ENCODE assay signal across 9 cellular contexts in the genomic region with DNA sequence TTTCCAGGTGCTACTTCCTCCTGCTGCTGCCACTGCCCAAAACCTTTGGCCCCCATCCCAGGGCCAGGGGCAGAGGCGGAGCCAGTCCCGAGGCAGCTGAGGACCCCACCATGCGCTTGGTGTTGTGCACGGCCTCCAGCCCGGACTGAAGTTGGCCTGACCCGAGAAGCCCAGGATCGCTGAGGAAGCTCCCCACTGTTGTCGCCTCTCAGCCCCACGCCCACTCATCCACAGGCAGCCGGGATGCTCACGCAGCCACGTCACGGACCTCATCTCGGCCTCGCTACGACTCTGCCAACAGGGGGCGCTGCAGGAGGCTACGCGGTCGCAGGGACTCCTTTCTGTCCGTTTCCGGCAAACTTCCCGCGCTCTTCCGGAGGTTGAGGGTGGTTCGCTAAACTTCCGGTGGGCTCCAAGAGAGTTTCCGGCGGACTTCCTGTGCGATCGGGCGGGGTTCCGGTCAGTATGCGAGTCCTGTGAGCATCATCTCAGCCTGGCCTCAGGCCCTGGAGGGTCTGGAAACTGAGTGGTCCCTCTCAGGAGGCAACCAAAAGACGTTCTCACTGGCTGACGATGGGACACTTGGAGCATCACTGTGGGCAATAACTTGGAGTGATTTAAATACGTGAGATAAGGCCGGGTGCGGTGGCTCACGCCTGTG. TPM values are rescaled to one million over a fixed set of nuclear protein-coding genes. Genes with fewer than 3 reads are reported as not detected.
DNase-seq lines count a peak whose midpoint lies in the region; ATAC-seq and TF ChIP-seq lines count a peak whose summit lies in the region.
"Had no signal": no experiment of that assay in that cellular context is flagged by ENCODE, and none has a peak within 500 bp of the region (broad histone marks: within the 10 kb centered on the region; RNA-seq: fewer than 3 reads in every experiment).

No MANE protein-coding gene starts in this region.

- ATAC-seq in GM21526 (IDR thresholded peaks at IDR 0.05; ENCODE audit: low FRiP score, unreplicated experiment) = no peak
- ATAC-seq in HG02623 (IDR thresholded peaks at IDR 0.05; ENCODE audit: unreplicated experiment) = no peak

- POLR2A ChIA-PET in MCF 10A (lab: Yijun Ruan, JAX) = no interaction called here

- no peak overlapping the region for H3K23ac ChIP-seq in H9 (ENCODE audit: insufficient read length, low read depth, low read length)

- no peaks in the 10 kb centered on the region; the same call in 1 of the 2 replicates for H3K27me3 ChIP-seq in H9 (ENCODE audit: insufficient read depth, low read length)

- H2BK5ac ChIP-seq in H9 (ENCODE audit: insufficient read length, low read length) = no peak overlapping the region

- H3K36me3 Mint-ChIP-seq in H9 (ENCODE audit: insufficient read depth in 1 of 3, low read depth in 3 of 3) = no peaks in the 10 kb centered on the region
- H3K36me3 Mint-ChIP-seq in MCF 10A (ENCODE audit: insufficient read depth, unreplicated experiment) = no peaks in the 10 kb centered on the region
- H3K36me3 Mint-ChIP-seq: brain had no signal

- H2AK5ac ChIP-seq in H9 (ENCODE audit: insufficient read length, low read length) = no peak overlapping the region

- no peaks in the 10 kb centered on the region for H3K9me3 ChIP-seq in H9 (ENCODE audit: control insufficient read depth, low read depth, low read length)

- H2BK120ac ChIP-seq in H9 (ENCODE audit: low read depth, low read length, poor library complexity, severe bottlenecking) = no peak overlapping the region

- H3K4me2 ChIP-seq in H9 (ENCODE audit: insufficient read depth, insufficient read length, low read length) = no peak overlapping the region

- H3K18ac ChIP-seq in H9 (ENCODE audit: insufficient read length, low read depth, low read length) = peak overlapping the region; percentile 72

- H3K14ac ChIP-seq in H9 (ENCODE audit: insufficient read depth, low read length) = peak overlapping the region; percentile 26; the same call in 1 of the 2 replicates

- peaks cover 13% of the 10 kb centered on the region for H3K27me3 Mint-ChIP-seq in H9 (ENCODE audit: low read depth)
- no peaks in the 10 kb centered on the region for H3K27me3 Mint-ChIP-seq in MCF 10A (ENCODE audit: insufficient read depth, unreplicated experiment)

- no peaks in the 10 kb centered on the region for H3K23me2 ChIP-seq in H9 (ENCODE audit: insufficient read length, low read depth, low read length, poor library complexity, severe bottlenecking)

- H3K27ac Mint-ChIP-seq in H9 (peak overlapping the region in 1 of 3 experiments; percentile 31; a peak in 1 of 7 replicates), MCF 10A (ENCODE audit: low read depth, unreplicated experiment) (no peak overlapping the region)
- H3K27ac Mint-ChIP-seq: brain had no signal

- TF ChIP-seq CTCF in H9 (conservative IDR thresholded peaks at IDR 0.05) (peak; percentile 93), WI38 (IDR thresholded peaks at IDR 0.05; ENCODE audit: low read depth, low read length) (peak; percentile 21; the same call in 1 of the 2 replicates), MCF 10A (IDR thresholded peaks at IDR 0.05; ENCODE audit: unreplicated experiment) (peak; percentile 40)

- no peaks in the 10 kb centered on the region for H3K79me1 ChIP-seq in H9 (ENCODE audit: insufficient read depth, low read depth, low read length, poor library complexity, severe bottlenecking)

- CTCF ChIA-PET in MCF 10A (lab: Yijun Ruan, JAX) = interaction anchor here (0.7 kb wide), 1 partner anchor 12 kb away, joined by 3 read pairs; no protein-coding TSS in a partner anchor

- H4K20me1 ChIP-seq in H9 (ENCODE audit: control insufficient read depth, insufficient read depth, insufficient read length) = no peaks in the 10 kb centered on the region

- H3K56ac ChIP-seq in H9 (ENCODE audit: insufficient read length, low read depth, low read length) = no peak overlapping the region

- peak overlapping the region; percentile 46 for H2AFZ ChIP-seq in H9 (ENCODE audit: low read length)

- BruUV-seq in MCF 10A (replicated peaks; lab: Mats Ljungman, UMichigan) = no TSS peak

- H3K27ac ChIP-seq in H9 (ENCODE audit: insufficient read length, low read depth, low read length) = no peak overlapping the region

- H3K9ac ChIP-seq in H9 (ENCODE audit: extremely low read depth, insufficient read length, low read length) = no peak overlapping the region

- no peak overlapping the region for H4K8ac ChIP-seq in H9 (replicated peaks; ENCODE audit: insufficient read length, low read depth, low read length)

- H4K5ac ChIP-seq in H9 (ENCODE audit: insufficient read length, low read depth, low read length) = no peak overlapping the region

- H3K4ac ChIP-seq in H9 (ENCODE audit: low read depth, low read length) = no peak overlapping the region

- no peak overlapping the region for H2BK20ac ChIP-seq in H9 (ENCODE audit: low read depth, low read length, poor library complexity, severe bottlenecking)

- no peaks in the 10 kb centered on the region for H3K79me2 ChIP-seq in H9 (ENCODE audit: insufficient read depth, low read length)

- H3K4me1 ChIP-seq in H9 (ENCODE audit: insufficient read depth, low read length) = 0 out of 2 replicates have a peak, but pooled peaks cover 3% of the 10 kb centered on the region

- H3K9me3 Mint-ChIP-seq in H9 (peaks cover 3% of the 10 kb centered on the region in 2 experiments; a peak in 4 of 5 replicates), MCF 10A (ENCODE audit: unreplicated experiment) (no peaks in the 10 kb centered on the region)

- WGBS in H9 (ENCODE audit: extremely low coverage, insufficient read length, low lambda C conversion rate) = no CpG with 5 or more reads among the region's 40 CpGs

- intact Hi-C loops in MCF 10A (cut with micrococcal nuclease) = no loop called here

- H4K91ac ChIP-seq in H9 (ENCODE audit: insufficient read length, low read depth, low read length) = no peak overlapping the region

- H3K4me3 ChIP-seq in WI38 (ENCODE audit: low read depth, low read length) = no peak overlapping the region

- no peak overlapping the region for H2BK15ac ChIP-seq in H9 (ENCODE audit: low read depth, low read length)

- H3K4me1 Mint-ChIP-seq in H9 (peaks cover 3 to 12% of the 10 kb centered on the region in 2 experiments; a peak in 2 of 4 replicates), MCF 10A (ENCODE audit: insufficient read depth, unreplicated experiment) (peaks cover 13% of the 10 kb centered on the region)

- peak overlapping the region in 1 of 2 experiments; percentile 5; a peak in 1 of 5 replicates for H3K4me3 Mint-ChIP-seq in H9
- H3K4me3 Mint-ChIP-seq in MCF 10A (ENCODE audit: unreplicated experiment) = no peak overlapping the region
- H3K4me3 Mint-ChIP-seq: brain had no signal

- peak; percentile 80 for DNase-seq in H9
- no peak for DNase-seq in MCF 10A (ENCODE audit: unreplicated experiment)
- peak; percentile 78 for DNase-seq in left kidney (ENCODE audit: low read depth, low spot score)
- DNase-seq in stimulated activated CD8-positive, alpha-beta memory T cell treated with anti-CD3 and anti-CD28 coated beads, Interleukin-12 subunit alpha, Interleukin-12 subunit beta, amount 100 ng/mL, for 4 hours (ENCODE audit: low read depth) = peak; percentile 51
- no peak for DNase-seq in NCI-H1417 treated with DMSO at 0.1 percent for 48 hours (lab: John Stamatoyannopoulos, UW)

- H3T11ph ChIP-seq in H9 (ENCODE audit: low read length) = no peak overlapping the region

- H2BK12ac ChIP-seq in H9 (ENCODE audit: insufficient read length, low read depth, low read length) = no peak overlapping the region

RNA-seq across cellular contexts. Expression of a gene that starts 12.4 kb away (rescaled TPM):
- total RNA-seq in H9 (2021) = not detected in 2 replicates
- total RNA-seq in MCF 10A (2022) = 4.0 and 6.9 TPM in 2 replicates

RNA-seq across cellular contexts. Expression of a gene that starts 15.5 kb away (rescaled TPM):
- total RNA-seq in H9 (2021) (1.9 and 2.4 TPM in 2 replicates), MCF 10A (2022) (not detected in 2 replicates)

RNA-seq across cellular contexts. Expression of a gene that starts 25.4 kb away (rescaled TPM):
- total RNA-seq in H9 (2021) (not detected in 2 replicates), MCF 10A (2022) (16.4 TPM in 2 replicates)

RNA-seq across cellular contexts. Expression of a gene that starts 40.5 kb away (rescaled TPM):
- 16.5 and 20.9 TPM in 2 replicates for total RNA-seq in H9 (2021)
- 24.4 and 27.7 TPM in 2 replicates for total RNA-seq in MCF 10A (2022)

RNA-seq across cellular contexts. Expression of a gene that starts 44.2 kb away (rescaled TPM):
- not detected in 2 replicates for total RNA-seq in H9 (2021)
- not detected in 2 replicates for total RNA-seq in MCF 10A (2022)

Comparison
In these comparisons a context has a peak if more than half of its experiments do, and no peak if none do; other contexts are left out.
1. DNase-seq: peak in H9 (single experiment), left kidney (single experiment) and stimulated activated CD8-positive, alpha-beta memory T cell treated with anti-CD3 and anti-CD28 coated beads, Interleukin-12 subunit alpha, Interleukin-12 subunit beta, amount 100 ng/mL, for 4 hours (single experiment); none in MCF 10A (single experiment) and NCI-H1417 treated with DMSO at 0.1 percent for 48 hours (single experiment).
2. CTCF ChIP-seq: peak in every context shown above with its lines; median percentile 93 in H9; 40 in MCF 10A; 21 in WI38.
3. RNA of a gene that starts 25.4 kb away (total RNA-seq): 16.4 TPM in MCF 10A; not detected in H9; every median in the first group is over 10 times any median in the second.